ENCODE assay signal across 15 cellular contexts in the genomic region with DNA sequence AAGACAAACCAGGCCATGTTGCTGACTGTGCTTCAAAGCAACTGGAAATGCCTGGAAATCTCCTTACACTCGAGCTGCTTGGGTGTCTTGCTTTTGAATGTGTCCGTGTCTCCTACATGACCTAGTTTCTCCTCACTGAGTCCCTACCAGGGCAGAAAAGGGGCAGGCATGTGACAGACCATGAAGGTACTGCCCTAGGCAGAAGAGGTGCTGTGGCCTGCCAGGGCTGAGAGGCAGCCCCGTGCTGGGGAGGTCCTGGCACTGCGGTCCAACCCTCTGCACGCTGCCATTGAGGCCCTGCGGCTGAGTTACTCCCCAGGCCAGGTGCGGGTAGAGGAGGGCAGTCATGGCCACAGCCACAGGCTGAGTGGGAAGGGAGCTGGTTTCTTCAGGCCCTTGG.
DNase-seq lines count a peak whose midpoint lies in the region; ATAC-seq, FAIRE-seq and TF ChIP-seq lines count a peak whose summit lies in the region.
"Had no signal": no experiment of that assay in that cellular context is flagged by ENCODE, and none has a peak within 500 bp of the region (broad histone marks: within the 10 kb centered on the region; RNA-seq: fewer than 3 reads in every experiment).

No MANE protein-coding gene starts in this region.

- H2AK5ac ChIP-seq in H1 (ENCODE audit: low read depth, low read length) (no peak overlapping the region), neuronal stem cell (ENCODE audit: low read depth, low read length) (no peak overlapping the region)

- no peak for TF ChIP-seq POLR2A in H1 (IDR thresholded peaks at IDR 0.05; ENCODE audit: control extremely low read depth in 1 of 2, low read depth in 2 of 2, low read length in 2 of 2)

- H3K9ac ChIP-seq in BLaER1 (no peak overlapping the region), H1 (replicated peaks in 1 of 4; ENCODE audit: extremely low read depth in 1 of 4, low read depth in 3 of 4, low read length in 3 of 4) (no peak overlapping the region), neuronal stem cell (ENCODE audit: low read depth, low read length, poor library complexity) (peak overlapping the region; percentile 30)
- H3K9ac ChIP-seq: SK-N-SH had no signal

- TF ChIP-seq CTCF in HEK293 (tag by site-specific recombination; IDR thresholded peaks at IDR 0.05) (no peak), H1 (IDR thresholded peaks at IDR 0.05; ENCODE audit: control extremely low read depth in 1 of 3, insufficient read depth in 1 of 3, low read depth in 1 of 3, low read length in 3 of 3) (no peak), RWPE1 (conservative IDR thresholded peaks at IDR 0.05; ENCODE audit: low read depth) (no peak)

- ATAC-seq in HG02588 (IDR thresholded peaks at IDR 0.05; ENCODE audit: unreplicated experiment), result no peak

- H3K79me2 ChIP-seq in H1 (ENCODE audit: control insufficient read depth in 1 of 2, insufficient read depth in 2 of 2, low read length in 2 of 2), result no peaks in the 10 kb centered on the region

- POLR2A ChIA-PET in HEK293 (lab: Yijun Ruan, JAX) (no interaction called here), H1 (lab: Charles Lee; ENCODE audit: partially characterized antibody) (no interaction called here), RWPE1 (lab: Yijun Ruan, JAX; ENCODE audit: low non-redundant PET) (no interaction called here)

- H3K18ac ChIP-seq in H1 (ENCODE audit: extremely low read depth, low read length), result no peak overlapping the region
- H3K18ac ChIP-seq in neuronal stem cell (ENCODE audit: low read length), result peak overlapping the region; percentile 59

- H3K4me1 ChIP-seq in BLaER1 (peaks cover 23% of the 10 kb centered on the region; the same call in 1 of the 2 replicates), HEK293 (ENCODE audit: control insufficient read depth, insufficient read depth, low read length) (no peaks in the 10 kb centered on the region), H1 (replicated peaks in 1 of 4; ENCODE audit: control insufficient read depth in 3 of 4, insufficient read depth in 4 of 4, low read length in 3 of 4) (no peaks in the 10 kb centered on the region; a peak in 1 of 7 replicates), neuronal stem cell (ENCODE audit: control insufficient read depth in 2 of 2, insufficient read depth in 1 of 2, low read depth in 1 of 2, low read length in 2 of 2) (peaks cover 0 to 2% of the 10 kb centered on the region in 2 donors)

- H3K27ac ChIP-seq in BLaER1 (no peak overlapping the region), HEK293 (ENCODE audit: extremely low read depth, low read depth, low read length) (no peak overlapping the region), H1 (ENCODE audit: low read depth, low read length) (no peak overlapping the region), neuronal stem cell (replicated peaks; ENCODE audit: low read length) (no peak overlapping the region), RWPE1 (no peak overlapping the region)
- H3K27ac ChIP-seq: PC-9 had no signal

- H3K23me2 ChIP-seq in H1 (ENCODE audit: low read depth, low read length), result no peaks in the 10 kb centered on the region

- DNase-seq in H1 (ENCODE audit: low read depth in 1 of 2, low spot score in 2 of 2) (no peak), neuronal stem cell (ENCODE audit: low spot score) (no peak), RWPE1 (ENCODE audit: low spot score) (no peak), NCI-H187 (lab: John Stamatoyannopoulos, UW) (no peak)
- DNase-seq: CD4-positive, alpha-beta T cell; DMS53; HCEC 1CT; NCI-H1417 treated with DMSO at 0.1 percent for 48 hours; NCI-H2081; NCI-H748 treated with DMSO at 0.1 percent for 48 hours; PC-9; SK-N-SH had no signal

- CTCF ChIA-PET in HEK293 (lab: Yijun Ruan, JAX) (interaction anchor here (0.5 to 2.2 kb wide), 30 partner anchors 8 to 1894 kb away, joined by 3 to 14 read pairs (median 4); no protein-coding TSS in a partner anchor), H1 (lab: Charles Lee; ENCODE audit: partially characterized antibody) (interaction anchor here (0.6 to 2.2 kb wide), 16 partner anchors 10 to 503 kb away, joined by 3 to 12 read pairs (median 4); no protein-coding TSS in a partner anchor), RWPE1 (lab: Yijun Ruan, JAX) (interaction anchor here (0.6 to 1.6 kb wide), 6 partner anchors 9 to 457 kb away, joined by 3 to 6 read pairs (median 4); no protein-coding TSS in a partner anchor)

- H3K23ac ChIP-seq in H1 (ENCODE audit: insufficient read length) (no peak overlapping the region), neuronal stem cell (ENCODE audit: low read depth, low read length, poor library complexity) (peak overlapping the region; percentile 82)

- no peak overlapping the region for H3K4ac ChIP-seq in H1 (replicated peaks; ENCODE audit: insufficient read length, low read depth, low read length)
- H3K4ac ChIP-seq in neuronal stem cell (ENCODE audit: low read length), result no peak overlapping the region

- 0 out of 2 replicates have a peak overlapping the region, but pooled peaks have one; percentile 12 for H2BK15ac ChIP-seq in H1 (ENCODE audit: low read length)
- H2BK15ac ChIP-seq in neuronal stem cell (ENCODE audit: low read length), result no peak overlapping the region

- H3K4me3 ChIP-seq in BLaER1, result no peak overlapping the region
- no peak overlapping the region for H3K4me3 ChIP-seq in HEK293 (ENCODE audit: low read depth, low read length)
- no peak overlapping the region for H3K4me3 ChIP-seq in H1 (ENCODE audit: extremely low read depth in 1 of 4, insufficient read depth in 2 of 4, low read depth in 3 of 4, low read length in 4 of 4)
- no peak overlapping the region for H3K4me3 ChIP-seq in neuronal stem cell (ENCODE audit: low read length in 2 of 2)
- H3K4me3 ChIP-seq: PC-9 had no signal

- no peaks in the 10 kb centered on the region for H3K79me1 ChIP-seq in H1 (ENCODE audit: low read depth, low read length)
- no peaks in the 10 kb centered on the region for H3K79me1 ChIP-seq in neuronal stem cell (ENCODE audit: low read depth, low read length)

- H3K4me2 ChIP-seq in BLaER1 (peak overlapping the region; percentile 19; the same call in 1 of the 2 replicates), H1 (ENCODE audit: insufficient read depth in 1 of 2, low read depth in 2 of 2, low read length in 2 of 2) (no peak overlapping the region), neuronal stem cell (ENCODE audit: insufficient read depth, low read length, poor library complexity, severe bottlenecking) (no peak overlapping the region)
- H3K4me2 ChIP-seq: PC-9, SK-N-SH had no signal

- no peak overlapping the region for H4K8ac ChIP-seq in H1 (ENCODE audit: extremely low read depth, insufficient read depth, low read length)
- no peak overlapping the region for H4K8ac ChIP-seq in neuronal stem cell (ENCODE audit: low read depth, low read length)

- H3K9me3 ChIP-seq in BLaER1 (peaks cover 14% of the 10 kb centered on the region), HEK293 (ENCODE audit: control insufficient read depth, insufficient read depth, low read depth, low read length) (no peaks in the 10 kb centered on the region), H1 (ENCODE audit: insufficient read depth in 2 of 2, low read depth in 1 of 2, low read length in 1 of 2) (no peaks in the 10 kb centered on the region), neuronal stem cell (replicated peaks in 1 of 2; ENCODE audit: control insufficient read depth in 2 of 2, insufficient read depth in 1 of 2, low read depth in 1 of 2, low read length in 2 of 2) (no peaks in the 10 kb centered on the region)
- H3K9me3 ChIP-seq: SK-N-SH had no signal

- H3K27me3 ChIP-seq in BLaER1 (no peaks in the 10 kb centered on the region), H1 (replicated peaks in 1 of 4; ENCODE audit: control insufficient read depth in 3 of 4, extremely low read depth in 1 of 4, insufficient read depth in 3 of 4, low read length in 3 of 4) (no peaks in the 10 kb centered on the region), neuronal stem cell (ENCODE audit: control insufficient read depth in 3 of 3, insufficient read depth in 3 of 3, low read depth in 1 of 3, low read length in 3 of 3) (peaks cover 0 to 6% (median 0%) of the 10 kb centered on the region in 3 experiments)

- TF ChIP-seq EP300 in H1 (IDR thresholded peaks at IDR 0.05; ENCODE audit: borderline replicate concordance in 1 of 2, low read depth in 2 of 2, low read length in 2 of 2), result no peak

- WGBS in H1 (ENCODE audit: extremely low coverage in 1 of 2, insufficient coverage in 1 of 2, insufficient read length in 1 of 2, insufficient replicate concordance in 2 of 2, low coverage in 1 of 2, low lambda C conversion rate in 2 of 2, missing lambda C conversion rate in 1 of 2), 2 experiments, result 86% methylated on average over 7 of the region's 7 CpGs; no CpG with 5 or more reads in 1 of the 2 experiments
- WGBS in neuronal stem cell (ENCODE audit: extremely low coverage in 2 of 2, insufficient read length in 2 of 2, insufficient replicate concordance in 1 of 2), 2 donors, result no CpG with 5 or more reads among the region's 7 CpGs

- H2AFZ ChIP-seq in H1 (ENCODE audit: low read length) (peak overlapping the region; percentile 58; the same call in 1 of the 2 replicates), neuronal stem cell (ENCODE audit: low read length) (no peak overlapping the region)
- H2AFZ ChIP-seq: PC-9 had no signal

- H2BK120ac ChIP-seq in H1 (replicated peaks; ENCODE audit: low read depth, low read length), result no peak overlapping the region
- no peak overlapping the region for H2BK120ac ChIP-seq in neuronal stem cell (ENCODE audit: low read depth, low read length)

- no peak overlapping the region for H2BK20ac ChIP-seq in H1 (ENCODE audit: low read length)

- no peak overlapping the region for H3K14ac ChIP-seq in H1 (ENCODE audit: insufficient read length)
- H3K14ac ChIP-seq in neuronal stem cell (ENCODE audit: low read length), result peak overlapping the region; percentile 72

- no peak overlapping the region for H4K5ac ChIP-seq in H1 (ENCODE audit: insufficient read length, low read depth, low read length)

- H4K91ac ChIP-seq in H1 (replicated peaks; ENCODE audit: insufficient read length, low read length), result no peak overlapping the region
- peak overlapping the region; percentile 76 for H4K91ac ChIP-seq in neuronal stem cell (ENCODE audit: low read depth, low read length, poor library complexity)

- no peak overlapping the region for H3K56ac ChIP-seq in H1 (replicated peaks; ENCODE audit: insufficient read length, low read depth, low read length)

- H3K36me3 ChIP-seq in BLaER1 (no peaks in the 10 kb centered on the region), HEK293 (ENCODE audit: control insufficient read depth in 2 of 2, insufficient read depth in 1 of 2, low read length in 2 of 2) (peaks cover 0 to 4% of the 10 kb centered on the region in 2 experiments; a peak in 1 of 3 replicates), H1 (ENCODE audit: control insufficient read depth in 2 of 4, insufficient read depth in 4 of 4, low read length in 3 of 4) (no peaks in the 10 kb centered on the region), neuronal stem cell (replicated peaks in 1 of 2; ENCODE audit: control insufficient read depth in 2 of 2, insufficient read depth in 2 of 2, low read length in 2 of 2) (no peaks in the 10 kb centered on the region)

- no peak for FAIRE-seq in H1 (lab: Jason Lieb, UNC)

- TF ChIP-seq RAD21 in H1 (IDR thresholded peaks at IDR 0.05 in 1 of 2, conservative IDR thresholded peaks at IDR 0.05 in 1 of 2; ENCODE audit: low read depth in 2 of 2, low read length in 2 of 2), result no peak

- H2BK12ac ChIP-seq in H1 (ENCODE audit: low read depth, low read length) (no peak overlapping the region; the same call in 1 of the 2 replicates), neuronal stem cell (ENCODE audit: low read length) (no peak overlapping the region)

- H4K20me1 ChIP-seq in BLaER1 (no peaks in the 10 kb centered on the region), H1 (replicated peaks in 1 of 2; ENCODE audit: control insufficient read depth in 1 of 2, insufficient read depth in 2 of 2, low read length in 2 of 2) (no peaks in the 10 kb centered on the region)

- no peak overlapping the region for H2BK5ac ChIP-seq in H1 (ENCODE audit: low read depth, low read length)
- no peak overlapping the region for H2BK5ac ChIP-seq in neuronal stem cell (ENCODE audit: low read length)
